Comparison of ENCODE assay signal across 8 cellular contexts in the genomic region with DNA sequence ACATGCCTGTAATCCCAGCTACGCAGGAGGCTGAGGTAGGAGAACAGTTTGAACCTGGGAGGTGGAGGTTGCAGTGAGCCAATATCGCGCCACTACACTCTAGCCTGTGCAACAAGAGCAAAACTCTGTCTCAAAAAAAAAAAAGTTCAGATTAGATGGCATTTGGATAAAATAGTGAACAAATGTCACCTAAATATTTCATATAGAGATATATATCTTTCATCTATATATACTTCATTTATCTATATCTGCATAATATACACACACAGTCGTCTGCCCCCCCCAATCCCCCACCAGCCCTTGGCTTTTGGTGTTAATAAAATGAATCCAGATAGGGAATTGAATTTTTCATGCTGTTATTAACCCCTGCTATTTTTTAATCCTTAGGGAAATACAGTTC. TPM values are rescaled to one million over a fixed set of nuclear protein-coding genes. Genes with fewer than 3 reads are reported as not detected.
DNase-seq lines count a peak whose midpoint lies in the region; ATAC-seq and TF ChIP-seq lines count a peak whose summit lies in the region.

No MANE protein-coding gene starts in this region.

- no peak for DNase-seq in AG09309 (ENCODE audit: low read depth)
- no peak for DNase-seq in coronary artery (ENCODE audit: low spot score)
- DNase-seq in natural killer cell treated with Interleukin-12 subunit alpha and Interleukin-12 subunit beta and Interleukin-15 and Interleukin-18, amount 100 ng/mL, for 72 hours (ENCODE audit: low spot score): no peak
- no peak for DNase-seq in NOMO-1 (lab: John Stamatoyannopoulos, UW; ENCODE audit: unreplicated experiment in 2 of 2)
- no peak for DNase-seq in DMS79 treated with DMSO at 0.1 percent for 48 hours (lab: John Stamatoyannopoulos, UW)
- no peak for DNase-seq in NCI-H128 (lab: John Stamatoyannopoulos, UW; ENCODE audit: unreplicated experiment)
- DNase-seq in T1000 (lab: John Stamatoyannopoulos, UW): no peak

- no peaks in the 10 kb centered on the region for H3K27me3 Mint-ChIP-seq in IgD-negative memory B cell
- no peaks in the 10 kb centered on the region for H3K27me3 Mint-ChIP-seq in natural killer cell treated with Interleukin-12 subunit alpha and Interleukin-12 subunit beta and Interleukin-15 and Interleukin-18, amount 100 ng/mL, for 72 hours

- ATAC-seq in natural killer cell treated with Interleukin-12 subunit alpha and Interleukin-12 subunit beta and Interleukin-15 and Interleukin-18, amount 100 ng/mL, for 72 hours: no peak

- peaks cover 6% of the 10 kb centered on the region for H3K36me3 Mint-ChIP-seq in IgD-negative memory B cell
- H3K36me3 Mint-ChIP-seq in natural killer cell treated with Interleukin-12 subunit alpha and Interleukin-12 subunit beta and Interleukin-15 and Interleukin-18, amount 100 ng/mL, for 72 hours: peaks cover 40% of the 10 kb centered on the region

- no peak for TF ChIP-seq CTCF in AG09309 (IDR thresholded peaks at IDR 0.05; ENCODE audit: control insufficient read depth, insufficient read depth, low read depth, low read length, missing control alignments)
- TF ChIP-seq CTCF in coronary artery (IDR thresholded peaks at IDR 0.05): no peak

- peak overlapping the region; percentile 98 to 100 (median 99) for H3K4me3 Mint-ChIP-seq in IgD-negative memory B cell
- H3K4me3 Mint-ChIP-seq in natural killer cell treated with Interleukin-12 subunit alpha and Interleukin-12 subunit beta and Interleukin-15 and Interleukin-18, amount 100 ng/mL, for 72 hours: peak overlapping the region; percentile 99

- H3K4me1 Mint-ChIP-seq in IgD-negative memory B cell: peaks cover 16 to 23% (median 20%) of the 10 kb centered on the region in 3 donors
- H3K4me1 Mint-ChIP-seq in natural killer cell treated with Interleukin-12 subunit alpha and Interleukin-12 subunit beta and Interleukin-15 and Interleukin-18, amount 100 ng/mL, for 72 hours (ENCODE audit: low read depth in 2 of 2): peaks cover 14 to 32% of the 10 kb centered on the region in 2 donors

- no peak overlapping the region for H3K27ac ChIP-seq in coronary artery

- peak overlapping the region; percentile 39 for H3K4me3 ChIP-seq in AG09309 (ENCODE audit: control insufficient read depth, low read depth, low read length)
- peak overlapping the region; percentile 98 for H3K4me3 ChIP-seq in coronary artery

- no peaks in the 10 kb centered on the region for H3K9me3 Mint-ChIP-seq in IgD-negative memory B cell
- no peaks in the 10 kb centered on the region for H3K9me3 Mint-ChIP-seq in natural killer cell treated with Interleukin-12 subunit alpha and Interleukin-12 subunit beta and Interleukin-15 and Interleukin-18, amount 100 ng/mL, for 72 hours

- H3K27ac Mint-ChIP-seq in IgD-negative memory B cell: peak overlapping the region in 1 of 3 donors; percentile 53
- peak overlapping the region in 1 of 2 donors; percentile 98 for H3K27ac Mint-ChIP-seq in natural killer cell treated with Interleukin-12 subunit alpha and Interleukin-12 subunit beta and Interleukin-15 and Interleukin-18, amount 100 ng/mL, for 72 hours

RNA-seq across cellular contexts. Expression of gene PPP1R15B, which starts 5.0 kb away (rescaled TPM):
- 24.4 TPM for polyA plus RNA-seq in IgD-negative memory B cell
- 10 to 100 TPM; 93.1 to 98.6 TPM for total RNA-seq in natural killer cell treated with Interleukin-12 subunit alpha and Interleukin-12 subunit beta and Interleukin-15 and Interleukin-18, amount 100 ng/mL, for 72 hours

RNA-seq across cellular contexts. Expression of gene PLEKHA6, which starts 46.9 kb away (rescaled TPM):
- 0.11 TPM for polyA plus RNA-seq in IgD-negative memory B cell
- total RNA-seq in natural killer cell treated with Interleukin-12 subunit alpha and Interleukin-12 subunit beta and Interleukin-15 and Interleukin-18, amount 100 ng/mL, for 72 hours: under 1 TPM; 0.17 to 0.89 TPM
